ENCODE assay signal across 10 cellular contexts in the genomic region with DNA sequence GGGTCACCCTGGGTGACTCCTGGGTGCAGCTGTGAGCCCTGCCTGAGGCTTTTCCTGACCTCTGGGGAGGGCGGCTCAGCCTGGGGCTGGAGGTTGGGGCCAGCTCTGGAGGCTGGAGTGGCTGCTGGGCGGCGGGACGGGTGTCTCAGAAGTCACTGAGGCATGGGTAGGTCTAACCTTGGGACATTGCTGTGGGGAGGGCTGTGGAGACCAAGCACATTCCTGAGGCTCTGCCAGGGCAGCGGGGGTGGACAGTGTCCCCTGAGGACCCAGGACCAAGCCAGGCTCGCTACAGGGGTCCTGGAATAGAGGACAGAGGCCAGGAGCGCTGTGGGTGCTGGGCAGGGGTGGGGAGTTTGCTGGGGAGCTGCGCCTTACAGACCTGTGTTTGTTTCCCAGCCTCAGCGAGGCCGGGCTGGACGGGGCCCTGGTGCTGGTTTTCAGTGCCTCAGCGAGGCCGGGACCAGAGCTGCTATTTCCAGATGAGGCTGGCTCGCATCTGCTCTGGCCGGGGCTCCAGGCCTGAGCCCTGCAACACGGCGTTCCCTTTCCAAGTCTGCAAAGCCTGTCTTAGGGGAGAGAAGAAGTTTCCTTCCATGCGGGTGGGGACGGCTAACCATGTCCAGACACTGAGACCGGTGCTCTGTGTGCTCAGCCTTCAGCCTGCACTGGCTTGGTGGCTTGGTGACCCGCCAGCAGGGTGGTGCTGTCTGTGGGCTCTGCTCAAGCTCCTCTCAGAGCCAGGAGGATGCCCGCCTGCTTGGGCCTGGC. TPM values are rescaled to one million over a fixed set of nuclear protein-coding genes. Genes with fewer than 3 reads are reported as not detected.
DNase-seq lines count a peak whose midpoint lies in the region; ATAC-seq, FAIRE-seq and TF ChIP-seq lines count a peak whose summit lies in the region.
"Had no signal": no experiment of that assay in that cellular context is flagged by ENCODE, and none has a peak within 500 bp of the region (broad histone marks: within the 10 kb centered on the region; RNA-seq: fewer than 3 reads in every experiment).

No MANE protein-coding gene starts in this region.

- peaks cover 2% of the 10 kb centered on the region for H3K36me3 ChIP-seq in kidney epithelial cell (ENCODE audit: control insufficient read depth, insufficient read depth, low read length)

- H3K4me1 Mint-ChIP-seq in activated naive CD8-positive, alpha-beta T cell (ENCODE audit: low read depth) = peaks cover 32% of the 10 kb centered on the region
- H3K4me1 Mint-ChIP-seq in stimulated activated memory B cell treated with anti-CD40 and anti-IgM and Interleukin-4, amounts not matched to agents 10 μg/mL and 1 μg/mL and 100 μg/mL, for 72 hours = peaks cover 46% of the 10 kb centered on the region

- no peak for FAIRE-seq in D721Med (lab: Jason Lieb, UNC)

- H3K27me3 ChIP-seq in kidney epithelial cell (ENCODE audit: control insufficient read depth, insufficient read depth, low read length) = no peaks in the 10 kb centered on the region

- H3K9me3 Mint-ChIP-seq in activated naive CD8-positive, alpha-beta T cell (ENCODE audit: low read depth) = no peaks in the 10 kb centered on the region
- peaks cover 8% of the 10 kb centered on the region for H3K9me3 Mint-ChIP-seq in stimulated activated memory B cell treated with anti-CD40 and anti-IgM and Interleukin-4, amounts not matched to agents 10 μg/mL and 1 μg/mL and 100 μg/mL, for 72 hours

- no peaks in the 10 kb centered on the region for H3K27me3 Mint-ChIP-seq in activated naive CD8-positive, alpha-beta T cell
- no peaks in the 10 kb centered on the region for H3K27me3 Mint-ChIP-seq in stimulated activated memory B cell treated with anti-CD40 and anti-IgM and Interleukin-4, amounts not matched to agents 10 μg/mL and 1 μg/mL and 100 μg/mL, for 72 hours

- peak overlapping the region; percentile 91 for H3K4me3 Mint-ChIP-seq in activated naive CD8-positive, alpha-beta T cell
- H3K4me3 Mint-ChIP-seq in stimulated activated memory B cell treated with anti-CD40 and anti-IgM and Interleukin-4, amounts not matched to agents 10 μg/mL and 1 μg/mL and 100 μg/mL, for 72 hours = peak overlapping the region; percentile 90

- DNase-seq in activated CD4-positive, CD25-positive, alpha-beta regulatory T cell treated with anti-CD3 and anti-CD28 coated beads, Interleukin-2, amount 50 U/mL, for 72 hours = peak; percentile 31
- DNase-seq in activated CD4-positive, CD25-positive, alpha-beta regulatory T cell (lab: John Stamatoyannopoulos, UW) = no peak
- DNase-seq in kidney epithelial cell (ENCODE audit: low read depth) (no peak), D721Med (ENCODE audit: insufficient read length, low spot score) (no peak)
- DNase-seq in NK-92 treated with Interleukin-12 subunit alpha and Interleukin-12 subunit beta, amount 100 ng/mL, for 24 hours (lab: John Stamatoyannopoulos, UW) = no peak
- DNase-seq: ACHN, NCI-H1436 had no signal

- no peak for TF ChIP-seq CTCF in kidney epithelial cell (IDR thresholded peaks at IDR 0.05; ENCODE audit: insufficient read depth, low read length, poor library complexity, severe bottlenecking)
- TF ChIP-seq CTCF in D721Med (IDR thresholded peaks at IDR 0.05; ENCODE audit: insufficient read depth, missing control alignments) = no peak

- peak overlapping the region; percentile 61 for H3K27ac Mint-ChIP-seq in activated naive CD8-positive, alpha-beta T cell
- peak overlapping the region; percentile 96 for H3K27ac Mint-ChIP-seq in stimulated activated memory B cell treated with anti-CD40 and anti-IgM and Interleukin-4, amounts not matched to agents 10 μg/mL and 1 μg/mL and 100 μg/mL, for 72 hours

- peak overlapping the region; percentile 1 for H3K4me3 ChIP-seq in kidney epithelial cell (ENCODE audit: low read depth, low read length)

- peaks cover 7% of the 10 kb centered on the region for H3K36me3 Mint-ChIP-seq in activated naive CD8-positive, alpha-beta T cell
- H3K36me3 Mint-ChIP-seq in stimulated activated memory B cell treated with anti-CD40 and anti-IgM and Interleukin-4, amounts not matched to agents 10 μg/mL and 1 μg/mL and 100 μg/mL, for 72 hours = peaks cover 36% of the 10 kb centered on the region

- no peak for ATAC-seq in stimulated activated memory B cell treated with anti-CD40 and anti-IgM and Interleukin-4, amounts not matched to agents 10 μg/mL and 1 μg/mL and 100 μg/mL, for 72 hours
- ATAC-seq in GM21526 (IDR thresholded peaks at IDR 0.05; ENCODE audit: low FRiP score, unreplicated experiment) = no peak

RNA-seq across cellular contexts. Expression of a gene that starts 3.0 kb away (rescaled TPM):
- total RNA-seq in kidney epithelial cell = 450 and 519 TPM in 2 replicates

RNA-seq across cellular contexts. Expression of a gene that starts 57.8 kb away (rescaled TPM):
- 15.9 and 16.3 TPM in 2 replicates for total RNA-seq in kidney epithelial cell

RNA-seq across cellular contexts. Expression of a gene that starts 58.3 kb away (rescaled TPM):
- 1.2 and 9.7 TPM in 2 replicates for total RNA-seq in kidney epithelial cell
